In the genomic region with DNA sequence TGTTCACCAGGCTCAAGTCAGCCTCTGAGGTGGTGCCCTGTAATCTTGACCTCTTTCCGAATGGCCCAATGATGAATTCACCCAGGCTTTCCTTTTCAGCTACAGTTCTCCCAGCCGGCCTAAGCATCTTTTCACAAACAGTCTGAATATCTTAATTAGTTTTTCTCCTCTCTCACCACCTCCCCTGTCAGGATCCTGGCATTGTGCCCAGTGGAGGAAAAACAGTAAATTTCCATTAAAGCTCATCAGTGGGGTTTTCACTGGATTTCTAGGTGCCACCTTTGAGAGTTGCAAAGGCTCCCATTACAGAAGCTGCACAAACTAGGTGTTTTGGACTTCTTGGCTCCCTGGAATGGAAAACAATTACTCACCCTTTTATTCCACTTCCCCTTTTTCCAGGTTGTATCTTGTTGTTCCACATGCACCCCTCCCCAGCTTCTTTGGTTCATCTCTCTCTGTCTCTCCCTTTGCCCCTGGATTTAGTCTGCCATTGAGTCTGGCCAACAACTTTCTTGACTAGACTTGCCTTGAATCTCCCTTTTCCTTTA, we compare ENCODE assay signal across 14 cellular contexts.
DNase-seq lines count a peak whose midpoint lies in the region; ATAC-seq and TF ChIP-seq lines count a peak whose summit lies in the region.
"Had no signal": no experiment of that assay in that cellular context is flagged by ENCODE, and none has a peak within 500 bp of the region (broad histone marks: within the 10 kb centered on the region; RNA-seq: fewer than 3 reads in every experiment).

No MANE protein-coding gene starts in this region.

- peak in 2 of 3 experiments; percentile 3 to 25 for DNase-seq in NCI-H1417 (lab: John Stamatoyannopoulos, UW)
- DNase-seq in NCI-H1417 treated with DMSO at 0.1 percent for 48 hours (lab: John Stamatoyannopoulos, UW): no peak
- no peak for DNase-seq in GM23338 (ENCODE audit: low spot score)
- DNase-seq in NCI-H446 (lab: John Stamatoyannopoulos, UW): peak; percentile 4 to 37
- DNase-seq in cerebellum (ENCODE audit: low spot score): peak; percentile 34
- no peak for DNase-seq in left ventricle myocardium superior
- DNase-seq in progenitor cell of endocrine pancreas (ENCODE audit: low spot score, unreplicated experiment): no peak
- no peak for DNase-seq in body of pancreas
- DNase-seq: NCI-H526 treated with DMSO at 0.1 percent for 48 hours, RPMI8226, T-cell had no signal

- no peaks in the 10 kb centered on the region for H3K27me3 ChIP-seq in GM23338 (ENCODE audit: insufficient read depth)
- no peaks in the 10 kb centered on the region for H3K27me3 ChIP-seq in body of pancreas
- H3K27me3 ChIP-seq: SJSA1 had no signal

- no peaks in the 10 kb centered on the region for H3K9me2 ChIP-seq in GM23338 (ENCODE audit: insufficient read depth)

- H4K20me1 ChIP-seq in GM23338 (replicated peaks; ENCODE audit: insufficient read depth): no peaks in the 10 kb centered on the region

- no peaks in the 10 kb centered on the region for H3K36me3 ChIP-seq in GM23338 (ENCODE audit: insufficient read depth)
- H3K36me3 ChIP-seq in body of pancreas (replicated peaks in 1 of 2; ENCODE audit: insufficient read depth in 1 of 2, low read depth in 2 of 2): no peaks in the 10 kb centered on the region
- H3K36me3 ChIP-seq: SJSA1 had no signal

- peak overlapping the region; percentile 74; the same call in 1 of the 2 replicates for H2AFZ ChIP-seq in GM23338

- intact Hi-C loops in left ventricle myocardium superior (cut with micrococcal nuclease): no loop called here
- intact Hi-C loops in body of pancreas (cut with DNase I): no loop called here

- H3K4me3 Mint-ChIP-seq in GM23338: no peak overlapping the region
- H3K4me3 Mint-ChIP-seq in progenitor cell of endocrine pancreas (ENCODE audit: low read depth): no peak overlapping the region
- H3K4me3 Mint-ChIP-seq: T-cell had no signal

- H3K27ac Mint-ChIP-seq in GM23338 (no peak overlapping the region; the same call in 1 of the 2 replicates), progenitor cell of endocrine pancreas (no peak overlapping the region)
- H3K27ac Mint-ChIP-seq: T-cell had no signal

- ATAC-seq in GM23338 (no peak), left ventricle myocardium superior (no peak), body of pancreas (no peak)
- ATAC-seq: GM12878, T-cell had no signal

- no peak overlapping the region for H3K4me2 ChIP-seq in GM23338

- no peaks in the 10 kb centered on the region for H3K36me3 Mint-ChIP-seq in GM23338 (ENCODE audit: low read depth)
- no peaks in the 10 kb centered on the region for H3K36me3 Mint-ChIP-seq in progenitor cell of endocrine pancreas (ENCODE audit: insufficient read depth)
- H3K36me3 Mint-ChIP-seq: T-cell had no signal

- H3K4me1 ChIP-seq in GM23338 (ENCODE audit: insufficient read depth) (no peaks in the 10 kb centered on the region), body of pancreas (no peaks in the 10 kb centered on the region)
- H3K4me1 ChIP-seq: SJSA1 had no signal

- H3K79me2 ChIP-seq in GM23338 (replicated peaks; ENCODE audit: insufficient read depth): no peaks in the 10 kb centered on the region

- TF ChIP-seq POLR2A in body of pancreas (IDR thresholded peaks at IDR 0.05): no peak

- H3K4me1 Mint-ChIP-seq in GM23338: peaks cover 8% of the 10 kb centered on the region
- H3K4me1 Mint-ChIP-seq in progenitor cell of endocrine pancreas (ENCODE audit: low read depth): no peaks in the 10 kb centered on the region
- H3K4me1 Mint-ChIP-seq: T-cell had no signal

- H3F3A ChIP-seq in GM23338 (replicated peaks; ENCODE audit: low read depth): no peaks in the 10 kb centered on the region

- H3K27me3 Mint-ChIP-seq in GM23338 (ENCODE audit: insufficient read depth, low read depth, poor library complexity) (peaks cover 3% of the 10 kb centered on the region), progenitor cell of endocrine pancreas (no peaks in the 10 kb centered on the region)

- H3K27ac ChIP-seq in GM23338 (ENCODE audit: low read depth) (no peak overlapping the region), body of pancreas (no peak overlapping the region)
- H3K27ac ChIP-seq: C4-2B, SJSA1 had no signal

- TF ChIP-seq CTCF in GM23338 (conservative IDR thresholded peaks at IDR 0.05; ENCODE audit: low read depth in 2 of 2) (no peak), progenitor cell of endocrine pancreas (IDR thresholded peaks at IDR 0.05; ENCODE audit: unreplicated experiment) (no peak), body of pancreas (IDR thresholded peaks at IDR 0.05) (no peak)

- 80 to 83% methylated on average over 2 of the region's 2 CpGs for WGBS in body of pancreas, 2 donors

- no peaks in the 10 kb centered on the region for H3K9me3 ChIP-seq in body of pancreas
- H3K9me3 ChIP-seq: SJSA1 had no signal

- H3K4me3 ChIP-seq in GM23338 (no peak overlapping the region), body of pancreas (no peak overlapping the region)
- H3K4me3 ChIP-seq: GM12878, SJSA1 had no signal

- H3K9me3 Mint-ChIP-seq in GM23338 (no peaks in the 10 kb centered on the region), progenitor cell of endocrine pancreas (ENCODE audit: low read depth) (no peaks in the 10 kb centered on the region)

TF ChIP-seq in GM23338, 12 proteins besides CTCF, POLR2A, EP300 and RAD21 (continues in another document):
- TF ChIP-seq ZNF114 (CRISPR knock-in tag; IDR thresholded peaks at IDR 0.05): no peak
- TF ChIP-seq, protein P1, sequence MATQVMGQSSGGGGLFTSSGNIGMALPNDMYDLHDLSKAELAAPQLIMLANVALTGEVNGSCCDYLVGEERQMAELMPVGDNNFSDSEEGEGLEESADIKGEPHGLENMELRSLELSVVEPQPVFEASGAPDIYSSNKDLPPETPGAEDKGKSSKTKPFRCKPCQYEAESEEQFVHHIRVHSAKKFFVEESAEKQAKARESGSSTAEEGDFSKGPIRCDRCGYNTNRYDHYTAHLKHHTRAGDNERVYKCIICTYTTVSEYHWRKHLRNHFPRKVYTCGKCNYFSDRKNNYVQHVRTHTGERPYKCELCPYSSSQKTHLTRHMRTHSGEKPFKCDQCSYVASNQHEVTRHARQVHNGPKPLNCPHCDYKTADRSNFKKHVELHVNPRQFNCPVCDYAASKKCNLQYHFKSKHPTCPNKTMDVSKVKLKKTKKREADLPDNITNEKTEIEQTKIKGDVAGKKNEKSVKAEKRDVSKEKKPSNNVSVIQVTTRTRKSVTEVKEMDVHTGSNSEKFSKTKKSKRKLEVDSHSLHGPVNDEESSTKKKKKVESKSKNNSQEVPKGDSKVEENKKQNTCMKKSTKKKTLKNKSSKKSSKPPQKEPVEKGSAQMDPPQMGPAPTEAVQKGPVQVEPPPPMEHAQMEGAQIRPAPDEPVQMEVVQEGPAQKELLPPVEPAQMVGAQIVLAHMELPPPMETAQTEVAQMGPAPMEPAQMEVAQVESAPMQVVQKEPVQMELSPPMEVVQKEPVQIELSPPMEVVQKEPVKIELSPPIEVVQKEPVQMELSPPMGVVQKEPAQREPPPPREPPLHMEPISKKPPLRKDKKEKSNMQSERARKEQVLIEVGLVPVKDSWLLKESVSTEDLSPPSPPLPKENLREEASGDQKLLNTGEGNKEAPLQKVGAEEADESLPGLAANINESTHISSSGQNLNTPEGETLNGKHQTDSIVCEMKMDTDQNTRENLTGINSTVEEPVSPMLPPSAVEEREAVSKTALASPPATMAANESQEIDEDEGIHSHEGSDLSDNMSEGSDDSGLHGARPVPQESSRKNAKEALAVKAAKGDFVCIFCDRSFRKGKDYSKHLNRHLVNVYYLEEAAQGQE (IDR thresholded peaks at IDR 0.05; ENCODE audit: unreplicated experiment): no peak
- no peak for TF ChIP-seq CREB1 (CRISPR knock-in tag; IDR thresholded peaks at IDR 0.05; ENCODE audit: low read depth)
- TF ChIP-seq EZH2phosphoT487 (IDR thresholded peaks at IDR 0.05; ENCODE audit: unreplicated experiment): no peak
- TF ChIP-seq, protein P2, sequence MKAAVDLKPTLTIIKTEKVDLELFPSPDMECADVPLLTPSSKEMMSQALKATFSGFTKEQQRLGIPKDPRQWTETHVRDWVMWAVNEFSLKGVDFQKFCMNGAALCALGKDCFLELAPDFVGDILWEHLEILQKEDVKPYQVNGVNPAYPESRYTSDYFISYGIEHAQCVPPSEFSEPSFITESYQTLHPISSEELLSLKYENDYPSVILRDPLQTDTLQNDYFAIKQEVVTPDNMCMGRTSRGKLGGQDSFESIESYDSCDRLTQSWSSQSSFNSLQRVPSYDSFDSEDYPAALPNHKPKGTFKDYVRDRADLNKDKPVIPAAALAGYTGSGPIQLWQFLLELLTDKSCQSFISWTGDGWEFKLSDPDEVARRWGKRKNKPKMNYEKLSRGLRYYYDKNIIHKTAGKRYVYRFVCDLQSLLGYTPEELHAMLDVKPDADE (IDR thresholded peaks at IDR 0.05): no peak
- TF ChIP-seq NANOG (IDR thresholded peaks at IDR 0.05; ENCODE audit: borderline replicate concordance): no peak

Comparison
In these comparisons a context has a peak if more than half of its experiments do, and no peak if none do; other contexts are left out.
1. DNase-seq: peak in NCI-H1417 (2 of 3), NCI-H446 (2 of 2) and cerebellum (single experiment); none in NCI-H1417 treated with DMSO at 0.1 percent for 48 hours (single experiment), GM23338 (single experiment), left ventricle myocardium superior (single experiment), progenitor cell of endocrine pancreas (single experiment) and body of pancreas (0 of 4).